Comparison of ENCODE assay signal across 12 cellular contexts in genomic region chr4:139889901-139890300, GRCh38.
"Had no signal": no experiment of that assay in that cellular context is flagged by ENCODE, and none has a peak within 500 bp of the region (broad histone marks: within the 10 kb centered on the region; RNA-seq: fewer than 3 reads in every experiment).

No MANE protein-coding gene starts in this region.

- H3K4me3 Mint-ChIP-seq: activated naive CD8-positive, alpha-beta T cell; naive thymus-derived CD8-positive, alpha-beta T cell; T-helper 17 cell had no signal

- DNase-seq: activated CD4-positive, alpha-beta T cell treated with anti-CD3 and anti-CD28 coated beads, Interleukin-2, amount 50 U/mL, for 4 hours; amniotic stem cell; dermis blood vessel endothelial cell; effector memory CD4-positive, alpha-beta T cell; naive thymus-derived CD8-positive, alpha-beta T cell; stimulated activated CD4-positive, alpha-beta T cell treated with anti-CD3 and anti-CD28 coated beads, Interleukin-2, amount 100 ng/mL, for 24 hours; stimulated activated naive CD8-positive, alpha-beta T cell treated with anti-CD3 and anti-CD28 coated beads, Interleukin-15, Interleukin-2, amounts not matched to agents 100 U/mL and 50 U/mL, for 24 hours; T-helper 17 cell; transverse colon; WERI-Rb-1 had no signal

- H3K27ac Mint-ChIP-seq: activated naive CD8-positive, alpha-beta T cell; progenitor cell of endocrine pancreas; T-helper 17 cell had no signal

- H3K27me3 Mint-ChIP-seq: activated naive CD8-positive, alpha-beta T cell; naive thymus-derived CD8-positive, alpha-beta T cell; progenitor cell of endocrine pancreas; T-helper 17 cell had no signal

- H3K4me1 Mint-ChIP-seq: T-helper 17 cell had no signal

- H3K9me3 Mint-ChIP-seq: naive thymus-derived CD8-positive, alpha-beta T cell had no signal

- ATAC-seq: naive thymus-derived CD8-positive, alpha-beta T cell; T-helper 17 cell had no signal
